ENCODE assay signal across 8 cellular contexts in the genomic region with DNA sequence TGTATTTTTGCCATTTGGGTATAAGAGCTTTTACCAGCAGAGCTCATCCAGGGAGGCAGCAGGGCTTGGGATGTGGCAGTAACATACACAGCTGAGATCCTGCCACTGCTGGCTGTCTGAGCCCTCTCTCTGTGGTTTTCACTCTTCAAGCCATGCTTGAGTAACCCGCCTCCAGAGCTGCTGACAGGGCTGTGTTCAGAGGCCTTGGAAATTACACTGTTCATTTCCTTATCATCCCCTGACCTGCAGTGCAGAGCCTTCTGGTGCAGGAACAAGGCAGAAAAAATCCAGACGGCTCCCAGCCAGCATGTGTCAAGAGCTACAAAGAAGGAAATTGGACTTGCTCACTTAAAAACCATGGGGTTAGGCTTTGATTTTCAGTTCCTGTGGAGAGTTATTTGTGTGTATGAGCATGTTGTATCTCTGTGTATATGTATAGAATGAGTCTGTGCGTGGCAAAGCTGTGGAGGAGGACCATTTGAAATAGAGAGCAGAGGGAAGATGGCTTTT. TPM values are rescaled to one million over a fixed set of nuclear protein-coding genes. Genes with fewer than 3 reads are reported as not detected.
DNase-seq lines count a peak whose midpoint lies in the region; ATAC-seq and TF ChIP-seq lines count a peak whose summit lies in the region.

No MANE protein-coding gene starts in this region.

- peaks cover 29% of the 10 kb centered on the region for H4K20me1 ChIP-seq in osteoblast (ENCODE audit: insufficient read depth, low read length)

- no peaks in the 10 kb centered on the region for H3K36me3 ChIP-seq in osteoblast (ENCODE audit: insufficient read depth, low read length)
- no peaks in the 10 kb centered on the region for H3K36me3 ChIP-seq in thymus (ENCODE audit: control insufficient read depth, insufficient read depth)

- H3K79me2 ChIP-seq in osteoblast (ENCODE audit: insufficient read depth, low read length) = peaks cover 71% of the 10 kb centered on the region

- H3K4me3 ChIP-seq in foreskin fibroblast (ENCODE audit: low read depth in 1 of 2, low read length in 2 of 2) (no peak overlapping the region), osteoblast (ENCODE audit: insufficient read depth, low read length) (peak overlapping the region; percentile 17), thymus (ENCODE audit: low read length) (no peak overlapping the region)

- H3K9me3 ChIP-seq in osteoblast (ENCODE audit: low read depth, low read length) (no peaks in the 10 kb centered on the region), thymus (ENCODE audit: control insufficient read depth) (no peaks in the 10 kb centered on the region)

- peak overlapping the region; percentile 65 for H3K4me2 ChIP-seq in osteoblast (ENCODE audit: insufficient read depth, low read length)

- TF ChIP-seq CTCF in foreskin fibroblast (IDR thresholded peaks at IDR 0.05; ENCODE audit: low read depth, low read length) (no peak), osteoblast (IDR thresholded peaks at IDR 0.05; ENCODE audit: extremely low read depth, low read depth, low read length) (no peak)

- peaks cover 33% of the 10 kb centered on the region for H3K4me1 ChIP-seq in osteoblast (ENCODE audit: insufficient read depth, low read length)
- peaks cover 14% of the 10 kb centered on the region for H3K4me1 ChIP-seq in thymus (ENCODE audit: control insufficient read depth, insufficient read depth, low read length)

- H3K27ac ChIP-seq in osteoblast (ENCODE audit: low read depth, low read length) (peak overlapping the region; percentile 61), thymus (ENCODE audit: low read depth) (peak overlapping the region; percentile 37)

- WGBS in thymus = 25% methylated on average over 3 of the region's 3 CpGs

- DNase-seq in DMS153 treated with DMSO at 0.1 percent for 48 hours (lab: John Stamatoyannopoulos, UW; ENCODE audit: unreplicated experiment) = peak; percentile 3
- DNase-seq in M059J (ENCODE audit: low read depth) = peak; percentile 50
- peak; percentile 23 for DNase-seq in activated T-cell treated with anti-CD3 and anti-CD28 coated beads for 24 hours (ENCODE audit: low read depth)
- DNase-seq in foreskin fibroblast = peak; percentile 46 to 58
- DNase-seq in osteoblast (ENCODE audit: insufficient read length, low spot score, missing footprints) = peak; percentile 74
- DNase-seq in cortex of kidney (lab: John Stamatoyannopoulos, UW) = no peak

- peak; percentile 66 for ATAC-seq in GM19467 (IDR thresholded peaks at IDR 0.05; ENCODE audit: unreplicated experiment)

- H3K27me3 ChIP-seq in osteoblast (ENCODE audit: insufficient read depth, low read length) (no peaks in the 10 kb centered on the region), thymus (ENCODE audit: control insufficient read depth, insufficient read depth) (no peaks in the 10 kb centered on the region)

- H2AFZ ChIP-seq in osteoblast (ENCODE audit: low read length) = no peak overlapping the region

RNA-seq across cellular contexts. Expression of a gene that starts 47.0 kb away (rescaled TPM):
- 10.6 and 18.1 TPM in 2 replicates for total RNA-seq in M059J (2014; rRNA removed; shearing (Covaris generic))
- total RNA-seq in osteoblast = 20.6 and 20.9 TPM in 2 replicates
- 7.5 TPM for polyA plus RNA-seq in thymus
